ENCODE assay signal across 12 cellular contexts in the genomic region with DNA sequence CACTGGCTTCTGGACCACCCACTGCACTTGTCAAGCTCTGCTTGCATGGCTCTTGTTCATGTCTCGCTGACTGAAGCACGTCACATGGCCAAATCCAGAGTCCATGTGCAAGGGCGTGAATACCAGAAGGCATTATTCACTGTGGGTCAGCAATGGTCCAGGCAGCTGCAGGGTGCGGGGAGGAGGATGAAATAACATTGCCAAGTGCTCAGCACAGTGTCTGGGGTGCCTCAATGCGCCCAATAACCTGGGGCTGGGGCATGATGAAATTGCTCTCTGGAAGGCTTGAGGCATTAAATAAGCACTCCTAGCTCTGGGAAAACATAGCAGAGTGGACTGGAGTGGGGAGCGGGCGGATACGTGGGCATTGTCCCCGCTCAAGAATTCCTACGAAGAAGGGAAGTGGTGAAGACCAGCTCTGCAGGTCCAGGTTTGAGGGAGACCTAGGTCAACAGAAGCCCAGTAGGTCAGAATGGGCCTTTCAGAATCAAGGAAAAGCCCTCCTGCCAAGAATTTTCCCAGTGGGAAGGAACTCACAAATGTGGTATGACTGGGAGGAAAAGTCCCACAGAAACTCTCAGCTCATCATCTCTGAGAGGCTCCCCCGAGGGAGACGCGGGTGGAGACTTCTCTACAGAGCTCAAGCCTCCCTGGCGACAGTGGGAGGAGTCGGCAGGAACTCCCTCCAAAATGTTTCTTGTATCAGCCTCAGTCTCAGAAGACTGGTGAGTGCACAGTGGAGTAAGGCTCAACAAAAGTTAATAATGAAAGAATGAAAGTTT. TPM values are rescaled to one million over a fixed set of nuclear protein-coding genes. Genes with fewer than 3 reads are reported as not detected.
DNase-seq lines count a peak whose midpoint lies in the region; ATAC-seq and TF ChIP-seq lines count a peak whose summit lies in the region.
"Had no signal": no experiment of that assay in that cellular context is flagged by ENCODE, and none has a peak within 500 bp of the region (broad histone marks: within the 10 kb centered on the region; RNA-seq: fewer than 3 reads in every experiment).

No MANE protein-coding gene starts in this region.

- H3K4me1 Mint-ChIP-seq in endothelial cell (ENCODE audit: unreplicated experiment): peaks cover 2% of the 10 kb centered on the region

- H3K27me3 Mint-ChIP-seq in endothelial cell (ENCODE audit: unreplicated experiment): no peaks in the 10 kb centered on the region

- H3K4me3 ChIP-seq in right cardiac atrium (ENCODE audit: low read length): no peak overlapping the region

- H3K9me3 Mint-ChIP-seq in endothelial cell (ENCODE audit: unreplicated experiment): no peaks in the 10 kb centered on the region
- H3K9me3 Mint-ChIP-seq: activated T-cell treated with anti-CD3 and anti-CD28 coated beads, Interleukin-2, amount 50 U/mL, for 24 hours; dendritic cell treated with granulocyte-macrophage colony-stimulating factor and Interleukin-4, amounts not matched to agents 40 ng/mL and 50 ng/mL, for 4 days had no signal

- H3K9me3 ChIP-seq in right cardiac atrium (ENCODE audit: control insufficient read depth, low read length): no peaks in the 10 kb centered on the region

- H3K36me3 Mint-ChIP-seq in endothelial cell (ENCODE audit: low read depth, unreplicated experiment): peaks cover 3% of the 10 kb centered on the region

- H3K4me3 Mint-ChIP-seq in endothelial cell (ENCODE audit: unreplicated experiment): no peak overlapping the region
- H3K4me3 Mint-ChIP-seq: activated T-cell treated with anti-CD3 and anti-CD28 coated beads, Interleukin-2, amount 50 U/mL, for 24 hours; dendritic cell treated with granulocyte-macrophage colony-stimulating factor and Interleukin-4, amounts not matched to agents 40 ng/mL and 50 ng/mL, for 4 days had no signal

- no peaks in the 10 kb centered on the region for H3K27me3 ChIP-seq in right cardiac atrium (ENCODE audit: control insufficient read depth, insufficient read depth)

- H3K4me1 ChIP-seq in right cardiac atrium (ENCODE audit: control insufficient read depth, insufficient read depth, low read length): peaks cover 12% of the 10 kb centered on the region

- no peak overlapping the region for H3K27ac Mint-ChIP-seq in endothelial cell (ENCODE audit: unreplicated experiment)
- H3K27ac Mint-ChIP-seq: activated T-cell treated with anti-CD3 and anti-CD28 coated beads, Interleukin-2, amount 50 U/mL, for 24 hours; dendritic cell treated with granulocyte-macrophage colony-stimulating factor and Interleukin-4, amounts not matched to agents 40 ng/mL and 50 ng/mL, for 4 days had no signal

- H3K27ac ChIP-seq in right cardiac atrium (ENCODE audit: low read length): peak overlapping the region; percentile 54

- intact Hi-C loops in right cardiac atrium (cut with DNase I): loop anchor here in 1 of 4 donors (5.0 to 10.0 kb wide), 2 partner anchors 45 to 88 kb away; a partner anchor contains a TSS

- DNase-seq in AG20443 (ENCODE audit: low spot score) (peak; percentile 64), brain pericyte (ENCODE audit: low read depth, low spot score) (peak; percentile 29), right cardiac atrium (peak; percentile 81 to 86 (median 81)), retina (peak; percentile 51), DMS 273 treated with DMSO at 0.1 percent for 48 hours (lab: John Stamatoyannopoulos, UW) (no peak), NCI-H128 (lab: John Stamatoyannopoulos, UW; ENCODE audit: unreplicated experiment) (no peak), endothelial cell (ENCODE audit: low spot score) (no peak)
- DNase-seq: activated T-cell treated with anti-CD3 and anti-CD28 coated beads, Interleukin-2, amount 50 U/mL, for 24 hours; NCI-H1436 had no signal

- ATAC-seq in right cardiac atrium (peak; percentile 64 to 73), GM19455 (IDR thresholded peaks at IDR 0.05; ENCODE audit: unreplicated experiment) (no peak)

- WGBS in right cardiac atrium: 54% methylated on average over 15 of the region's 15 CpGs

- no peak for TF ChIP-seq CTCF in endothelial cell (IDR thresholded peaks at IDR 0.05; ENCODE audit: unreplicated experiment)

RNA-seq across cellular contexts. Expression of a gene that starts 15.3 kb away (rescaled TPM):
- total RNA-seq in right cardiac atrium: not detected
- not detected for polyA plus RNA-seq in right cardiac atrium
- total RNA-seq in endothelial cell (ENCODE audit: unreplicated experiment): not detected
- total RNA-seq: omental fat pad had no signal

RNA-seq across cellular contexts. Expression of a gene that starts 33.6 kb away (rescaled TPM):
- total RNA-seq in right cardiac atrium (10 to 100 TPM; 11.4 to 18.8 (median 14.2) TPM), endothelial cell (ENCODE audit: unreplicated experiment) (38.8 TPM)
- 19.3 TPM for polyA plus RNA-seq in right cardiac atrium

Comparison
In these comparisons a context has a peak if more than half of its experiments do, and no peak if none do; other contexts are left out.
1. DNase-seq: peak in AG20443 (single experiment), brain pericyte (single experiment), right cardiac atrium (3 of 3) and retina (single experiment); none in DMS 273 treated with DMSO at 0.1 percent for 48 hours (single experiment), NCI-H128 (single experiment) and endothelial cell (single experiment).